In genomic region chr10:69979177-69979576, GRCh38 we compare ENCODE assay signal across 21 cellular contexts.
DNase-seq lines count a peak whose midpoint lies in the region; ATAC-seq and TF ChIP-seq lines count a peak whose summit lies in the region.
"Had no signal": no experiment of that assay in that cellular context is flagged by ENCODE, and none has a peak within 500 bp of the region (broad histone marks: within the 10 kb centered on the region; RNA-seq: fewer than 3 reads in every experiment).

No MANE protein-coding gene starts in this region.

- no peaks in the 10 kb centered on the region for H3K9me2 ChIP-seq in Karpas-422 (replicated peaks; ENCODE audit: insufficient read depth, low read length)

- TF ChIP-seq CTCF in mammary epithelial cell (conservative IDR thresholded peaks at IDR 0.05 in 1 of 2, IDR thresholded peaks at IDR 0.05 in 1 of 2; ENCODE audit: extremely low read depth in 1 of 2, insufficient read depth in 1 of 2, low read depth in 1 of 2, low read length in 2 of 2), result no peak
- TF ChIP-seq CTCF in breast epithelium (IDR thresholded peaks at IDR 0.05), result no peak

- H3K4me2 ChIP-seq in mammary epithelial cell (ENCODE audit: insufficient read depth, low read depth, low read length) (no peak overlapping the region), Karpas-422 (ENCODE audit: low read depth, low read length, poor library complexity, severe bottlenecking) (no peak overlapping the region)
- H3K4me2 ChIP-seq: BLaER1 had no signal

- no peak overlapping the region for H3K9ac ChIP-seq in mammary epithelial cell (ENCODE audit: insufficient read depth, low read length)
- no peak overlapping the region for H3K9ac ChIP-seq in Karpas-422 (ENCODE audit: low read length)
- H3K9ac ChIP-seq: BLaER1 had no signal

- BruUV-seq in mammary epithelial cell (replicated peaks; lab: Mats Ljungman, UMichigan), result no TSS peak

- no peak overlapping the region for H2AFZ ChIP-seq in mammary epithelial cell (ENCODE audit: low read depth, low read length)
- H2AFZ ChIP-seq in Karpas-422 (ENCODE audit: low read length), result no peak overlapping the region

- intact Hi-C loops in mammary epithelial cell (cut with micrococcal nuclease) (no loop called here), breast epithelium (cut with DNase I; ENCODE audit: low total_unique reads) (no loop called here)

- CTCF ChIA-PET in mammary epithelial cell (lab: Charles Lee; ENCODE audit: low non-redundant PET), result no interaction called here

- H3K36me3 ChIP-seq in mammary epithelial cell (ENCODE audit: insufficient read depth, low read length) (no peaks in the 10 kb centered on the region), breast epithelium (no peaks in the 10 kb centered on the region), Karpas-422 (ENCODE audit: insufficient read depth, low read length) (no peaks in the 10 kb centered on the region)
- H3K36me3 ChIP-seq: BE2C, BLaER1 had no signal

- H3K9me3 ChIP-seq in mammary epithelial cell (replicated peaks; ENCODE audit: insufficient read depth, low read length), result no peaks in the 10 kb centered on the region
- H3K9me3 ChIP-seq in breast epithelium, result peaks cover 9 to 15% of the 10 kb centered on the region in 2 donors
- peaks cover 19% of the 10 kb centered on the region for H3K9me3 ChIP-seq in Karpas-422 (ENCODE audit: low read length)
- H3K9me3 ChIP-seq: BE2C had no signal

- H3K27me3 ChIP-seq in mammary epithelial cell (ENCODE audit: insufficient read depth, low read length), result no peaks in the 10 kb centered on the region
- H3K27me3 ChIP-seq in breast epithelium, result no peaks in the 10 kb centered on the region
- no peaks in the 10 kb centered on the region; the same call in 1 of the 2 replicates for H3K27me3 ChIP-seq in Karpas-422 (ENCODE audit: low read length)
- H3K27me3 ChIP-seq: BE2C, BLaER1 had no signal

- H3K4me1 ChIP-seq in mammary epithelial cell (ENCODE audit: insufficient read depth, low read length), result peaks cover 9% of the 10 kb centered on the region
- no peaks in the 10 kb centered on the region for H3K4me1 ChIP-seq in breast epithelium
- no peaks in the 10 kb centered on the region for H3K4me1 ChIP-seq in Karpas-422 (ENCODE audit: low read length)

- no peak for TF ChIP-seq RAD21 in Ishikawa (IDR thresholded peaks at IDR 0.05; ENCODE audit: low read depth)

- H3K27ac ChIP-seq in mammary epithelial cell (ENCODE audit: insufficient read depth, low read depth, low read length) (no peak overlapping the region), breast epithelium (no peak overlapping the region), Karpas-422 (ENCODE audit: low read length) (no peak overlapping the region)
- H3K27ac ChIP-seq: 22Rv1, BLaER1 had no signal

- in situ Hi-C loops in mammary epithelial cell (cut with MboI; ENCODE audit: low sequenced_read_pairs in 2 of 2), result no loop called here

- H4K20me1 ChIP-seq in mammary epithelial cell (ENCODE audit: insufficient read depth, low read length) (no peaks in the 10 kb centered on the region), Karpas-422 (ENCODE audit: insufficient read depth, low read depth, low read length) (no peaks in the 10 kb centered on the region)
- H4K20me1 ChIP-seq: BLaER1 had no signal

- dilution Hi-C loops in mammary epithelial cell (cut with HindIII; ENCODE audit: low sequenced_read_pairs), result no loop called here

- ATAC-seq in GM18505 (IDR thresholded peaks at IDR 0.05; ENCODE audit: unreplicated experiment), result no peak

- TF ChIP-seq EP300 in Ishikawa (IDR thresholded peaks at IDR 0.05; ENCODE audit: borderline replicate concordance), result no peak

- TF ChIP-seq POLR2A in breast epithelium (IDR thresholded peaks at IDR 0.05), result no peak
- TF ChIP-seq POLR2A in GM18505 (IDR thresholded peaks at IDR 0.05; ENCODE audit: borderline replicate concordance, extremely low read depth, insufficient read depth, insufficient read length), result no peak

- peak; percentile 23 for DNase-seq in mammary epithelial cell
- DNase-seq in breast epithelium (ENCODE audit: low spot score in 2 of 2), result no peak
- DNase-seq in Karpas-422, result no peak
- DNase-seq: ACHN; BE2C; C1 segment of cervical spinal cord; CD4-positive, alpha-beta memory T cell; CD4-positive, CD25-positive, alpha-beta regulatory T cell; CD8-positive, alpha-beta memory T cell; COR-L47; DMS 273 treated with DMSO at 0.1 percent for 48 hours; DMS153; DMS53; DMS79; DND-41; EL; GF-D8 had no signal

- no peak overlapping the region for H3K4me3 ChIP-seq in mammary epithelial cell (replicated peaks in 1 of 3; ENCODE audit: insufficient read depth in 1 of 3, low read depth in 2 of 3, low read length in 3 of 3)
- no peak overlapping the region for H3K4me3 ChIP-seq in breast epithelium
- H3K4me3 ChIP-seq in Karpas-422 (ENCODE audit: low read length), result no peak overlapping the region
- H3K4me3 ChIP-seq: BLaER1 had no signal

- no peaks in the 10 kb centered on the region for H3K79me2 ChIP-seq in mammary epithelial cell (ENCODE audit: insufficient read depth, low read length)
- no peaks in the 10 kb centered on the region for H3K79me2 ChIP-seq in Karpas-422 (ENCODE audit: low read length)

TF ChIP-seq in Ishikawa, 13 proteins besides CTCF, POLR2A, EP300 and RAD21:
- no peak for TF ChIP-seq CEBPB (IDR thresholded peaks at IDR 0.05)
- TF ChIP-seq REST (IDR thresholded peaks at IDR 0.05; ENCODE audit: low read depth), result peak; percentile 53; the same call in 1 of the 2 replicates
- no peak for TF ChIP-seq YY1 (IDR thresholded peaks at IDR 0.05; ENCODE audit: low read depth)
- TF ChIP-seq TEAD4 (IDR thresholded peaks at IDR 0.05), result no peak
